17 cellular contexts compared by ENCODE assay signal in genomic region chr16:17939723-17940122, GRCh38.
DNase-seq lines count a peak whose midpoint lies in the region; ATAC-seq and TF ChIP-seq lines count a peak whose summit lies in the region.
"Had no signal": no experiment of that assay in that cellular context is flagged by ENCODE, and none has a peak within 500 bp of the region (broad histone marks: within the 10 kb centered on the region; RNA-seq: fewer than 3 reads in every experiment).

No MANE protein-coding gene starts in this region.

- H3K36me3 Mint-ChIP-seq in IgD-negative memory B cell = no peaks in the 10 kb centered on the region
- H3K36me3 Mint-ChIP-seq: CD8-positive, alpha-beta T cell had no signal

- no peak for TF ChIP-seq CTCF in dorsolateral prefrontal cortex (IDR thresholded peaks at IDR 0.05 in 54 of 56, conservative IDR thresholded peaks at IDR 0.05 in 2 of 56; ENCODE audit: low read depth in 1 of 56, partially characterized antibody in 56 of 56)

- peaks cover 0 to 15% (median 0%) of the 10 kb centered on the region in 45 donors for H3K27me3 ChIP-seq in dorsolateral prefrontal cortex
- H3K27me3 ChIP-seq: cardiac muscle cell had no signal

- H3K27me3 Mint-ChIP-seq in IgD-negative memory B cell = peaks cover 7% of the 10 kb centered on the region

- H3K4me3 Mint-ChIP-seq in IgD-negative memory B cell = peak overlapping the region; percentile 31 to 94 (median 83)

- peaks cover 0 to 4% (median 0%) of the 10 kb centered on the region in 3 donors for H3K9me3 Mint-ChIP-seq in IgD-negative memory B cell
- H3K9me3 Mint-ChIP-seq: CD8-positive, alpha-beta T cell had no signal

- DNase-seq in germinal center (ENCODE audit: low spot score) (peak; percentile 22), dorsolateral prefrontal cortex (no peak), NCI-H146 treated with DMSO at 0.1 percent for 48 hours (lab: John Stamatoyannopoulos, UW; ENCODE audit: unreplicated experiment) (no peak)
- DNase-seq: activated effector memory CD4-positive, alpha-beta T cell treated with Interleukin-2 at 50 U/mL for 16 hours; CD8-positive, alpha-beta T cell; mucosa of descending colon; NCI-H446 treated with DMSO at 0.1 percent for 48 hours; retina; SHP77; substantia nigra had no signal

- no peak overlapping the region for H3K4me3 ChIP-seq in dorsolateral prefrontal cortex
- H3K4me3 ChIP-seq: cardiac muscle cell, mucosa of descending colon had no signal

- ATAC-seq in GM19035 (IDR thresholded peaks at IDR 0.05; ENCODE audit: unreplicated experiment) (peak; percentile 56), GM21825 (IDR thresholded peaks at IDR 0.05; ENCODE audit: unreplicated experiment) (peak; percentile 54), HG03139 (IDR thresholded peaks at IDR 0.05; ENCODE audit: unreplicated experiment) (no peak), HG03571 (IDR thresholded peaks at IDR 0.05; ENCODE audit: unreplicated experiment) (no peak)
- ATAC-seq: CD8-positive, alpha-beta T cell; mucosa of descending colon had no signal

- peak overlapping the region; percentile 3 to 89 (median 70) for H3K27ac Mint-ChIP-seq in IgD-negative memory B cell

- intact Hi-C loops in dorsolateral prefrontal cortex (cut with DNase I) = no loop called here

- H3K27ac ChIP-seq in dorsolateral prefrontal cortex = no peak overlapping the region
- H3K27ac ChIP-seq: cardiac muscle cell, epithelial cell of prostate had no signal

- peaks cover 10 to 17% (median 14%) of the 10 kb centered on the region in 3 donors for H3K4me1 Mint-ChIP-seq in IgD-negative memory B cell

Comparison
In these comparisons a context has a peak if more than half of its experiments do, and no peak if none do; other contexts are left out.
1. ATAC-seq: peak in GM19035 (single experiment) and GM21825 (single experiment); none in HG03139 (single experiment) and HG03571 (single experiment).